In genomic region chr7:155680124-155680523, GRCh38 we compare ENCODE assay signal across 2 cellular contexts.
TF ChIP-seq lines count a peak whose summit lies in the region.

No MANE protein-coding gene starts in this region.

TF ChIP-seq in SK-N-SH, 30 proteins besides CTCF, POLR2A, EP300 and RAD21:
- TF ChIP-seq GATA2 (CRISPR knock-in tag; IDR thresholded peaks at IDR 0.05) (peak; percentile 61; the same call in 1 of the 2 replicates), CHD2 (IDR thresholded peaks at IDR 0.05; ENCODE audit: low read length, partially characterized antibody) (peak; percentile 61), RCOR1 (IDR thresholded peaks at IDR 0.05; ENCODE audit: low read length) (peak; percentile 85), TAF1 (IDR thresholded peaks at IDR 0.05; ENCODE audit: borderline replicate concordance, low read depth, low read length) (no peak)

TF ChIP-seq in K562, 482 proteins besides CTCF, POLR2A, EP300 and RAD21:
- TF ChIP-seq ZNF589 (CRISPR knock-in tag; IDR thresholded peaks at IDR 0.05; ENCODE audit: low read depth) (0 out of 2 replicates have a peak, but pooled peaks have one; percentile 25), POLR2H (tag; IDR thresholded peaks at IDR 0.05; ENCODE audit: low read depth) (0 out of 2 replicates have a peak, but pooled peaks have one; percentile 19), ZKSCAN3 (CRISPR knock-in tag; IDR thresholded peaks at IDR 0.05) (no peak)
